Comparison of ENCODE assay signal across 8 cellular contexts in genomic region chr1:19596065-19596718, GRCh38. TPM values are rescaled to one million over a fixed set of nuclear protein-coding genes. Genes with fewer than 3 reads are reported as not detected.
DNase-seq lines count a peak whose midpoint lies in the region; ATAC-seq and TF ChIP-seq lines count a peak whose summit lies in the region.

No MANE protein-coding gene starts in this region.

- BruUV-seq in MCF 10A (replicated peaks; lab: Mats Ljungman, UMichigan), result TSS peak; percentile 75

- peaks cover 28% of the 10 kb centered on the region for H3K4me1 Mint-ChIP-seq in MCF 10A (ENCODE audit: insufficient read depth, unreplicated experiment)

- peaks cover 39% of the 10 kb centered on the region for H3K4me1 ChIP-seq in suprapubic skin

- peaks cover 6% of the 10 kb centered on the region for H3K36me3 Mint-ChIP-seq in MCF 10A (ENCODE audit: insufficient read depth, unreplicated experiment)

- H3K4me3 ChIP-seq in suprapubic skin, result peak overlapping the region; percentile 91

- WGBS in suprapubic skin, result 2% methylated on average over 11 of the region's 11 CpGs

- peak overlapping the region; percentile 97 for H3K27ac ChIP-seq in suprapubic skin

- intact Hi-C loops in MCF 10A (cut with micrococcal nuclease), result loop anchor here (2.0 to 5.0 kb wide), 2 partner anchors 47 to 199 kb away; no protein-coding TSS in a partner anchor

- H3K9me3 Mint-ChIP-seq in MCF 10A (ENCODE audit: unreplicated experiment), result no peaks in the 10 kb centered on the region

- no peaks in the 10 kb centered on the region for H3K9me3 ChIP-seq in suprapubic skin

- no peaks in the 10 kb centered on the region for H3K27me3 ChIP-seq in suprapubic skin

- no peak for TF ChIP-seq POLR2A in suprapubic skin (IDR thresholded peaks at IDR 0.05)

- peak; percentile 63 for DNase-seq in NCI-H2196 (lab: John Stamatoyannopoulos, UW; ENCODE audit: unreplicated experiment)
- no peak for DNase-seq in NCI-H2196 treated with DMSO at 0.1 percent for 48 hours (lab: John Stamatoyannopoulos, UW; ENCODE audit: unreplicated experiment)
- peak; percentile 83 for DNase-seq in NCI-H2171 treated with DMSO at 0.1 percent for 48 hours (lab: John Stamatoyannopoulos, UW)
- DNase-seq in MCF 10A (ENCODE audit: unreplicated experiment), result no peak
- no peak for DNase-seq in left lobe of liver (ENCODE audit: low spot score)
- DNase-seq in suprapubic skin (ENCODE audit: low spot score in 2 of 2), result no peak

- peak overlapping the region; percentile 98 for H3K27ac Mint-ChIP-seq in MCF 10A (ENCODE audit: low read depth, unreplicated experiment)

- TF ChIP-seq CTCF in MCF 10A (IDR thresholded peaks at IDR 0.05; ENCODE audit: unreplicated experiment) (no peak), suprapubic skin (IDR thresholded peaks at IDR 0.05) (no peak)

- TF ChIP-seq EP300 in suprapubic skin (IDR thresholded peaks at IDR 0.05), result no peak

- no peaks in the 10 kb centered on the region for H3K27me3 Mint-ChIP-seq in MCF 10A (ENCODE audit: insufficient read depth, unreplicated experiment)

- no peaks in the 10 kb centered on the region for H3K36me3 ChIP-seq in suprapubic skin

- peak overlapping the region; percentile 95 for H3K4me3 Mint-ChIP-seq in MCF 10A (ENCODE audit: unreplicated experiment)

- POLR2A ChIA-PET in MCF 10A (lab: Yijun Ruan, JAX), result interaction anchor here (0.7 to 4.3 kb wide), 14 partner anchors 10 to 235 kb away, joined by 3 to 101 read pairs (median 7); partner anchors contain the start of genes CAPZB and NBL1

- ATAC-seq in left lobe of liver, result peak; percentile 64
- ATAC-seq in activated CD4-positive, CD25-positive, alpha-beta regulatory T cell treated with anti-CD3 and anti-CD28 coated beads, Interleukin-2, amount 50 U/mL, for 24 hours, result no peak
- no peak for ATAC-seq in HG03342 (IDR thresholded peaks at IDR 0.05; ENCODE audit: unreplicated experiment)

- CTCF ChIA-PET in MCF 10A (lab: Yijun Ruan, JAX), result interaction anchor here (0.7 to 1.1 kb wide), 5 partner anchors 14 to 204 kb away, joined by 3 to 5 read pairs (median 3); no protein-coding TSS in a partner anchor

RNA-seq across cellular contexts. Expression of gene NBL1, which starts 47.9 kb away (rescaled TPM):
- total RNA-seq in MCF 10A (2022) (70.4 and 73.3 TPM in 2 replicates), left lobe of liver (2.5 TPM), suprapubic skin (100 to 1,000 TPM; 144 to 197 (median 167) TPM)

Comparison
In these comparisons a context has a peak if more than half of its experiments do, and no peak if none do; other contexts are left out.
1. DNase-seq: peak in NCI-H2196 (single experiment) and NCI-H2171 treated with DMSO at 0.1 percent for 48 hours (single experiment); none in NCI-H2196 treated with DMSO at 0.1 percent for 48 hours (single experiment), MCF 10A (single experiment), left lobe of liver (single experiment) and suprapubic skin (0 of 2).
2. RNA of gene NBL1, which starts 47.9 kb away (total RNA-seq): 144 to 197 TPM in suprapubic skin and 70.4 to 73.3 TPM in MCF 10A; 2.5 TPM in left lobe of liver (single experiment); every median in the first group is over 10 times any median in the second.